ENCODE assay signal across 14 cellular contexts in the genomic region with DNA sequence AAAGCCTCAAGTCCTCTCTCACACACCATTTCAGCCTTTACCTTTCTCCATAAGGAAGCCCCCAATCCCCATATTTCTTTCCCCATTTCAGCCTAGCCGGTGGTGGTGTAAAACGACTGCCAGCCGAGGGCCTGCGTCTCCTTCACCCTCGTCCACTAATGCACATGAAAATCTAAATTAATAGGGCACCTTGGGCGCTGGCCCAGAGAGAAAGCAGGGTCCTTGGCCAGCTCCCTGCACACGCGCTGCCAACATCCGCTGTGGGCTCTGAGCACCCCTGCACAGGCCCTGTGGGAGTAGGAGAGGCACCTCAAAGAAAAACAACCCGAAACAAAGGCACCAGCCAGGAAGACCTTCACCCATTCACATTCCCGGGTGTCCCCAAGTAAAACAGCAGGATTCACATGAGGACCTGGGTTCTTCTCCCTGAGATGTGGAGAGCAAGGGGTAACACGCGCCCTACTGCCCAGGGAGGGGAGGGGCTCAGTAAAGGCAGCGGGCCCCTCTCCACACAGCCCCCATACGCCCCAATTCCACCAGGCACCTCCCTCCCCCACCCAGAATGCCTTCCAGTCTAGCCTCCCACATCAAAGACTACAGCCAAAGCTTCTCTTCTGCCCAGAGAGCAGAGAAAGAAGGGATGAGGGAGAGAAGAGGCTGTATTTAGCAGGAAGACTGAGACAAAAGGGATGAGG.
DNase-seq lines count a peak whose midpoint lies in the region; ATAC-seq and TF ChIP-seq lines count a peak whose summit lies in the region.
"Had no signal": no experiment of that assay in that cellular context is flagged by ENCODE, and none has a peak within 500 bp of the region (broad histone marks: within the 10 kb centered on the region; RNA-seq: fewer than 3 reads in every experiment).

No MANE protein-coding gene starts in this region.

- TF ChIP-seq EP300 in gastroesophageal sphincter (IDR thresholded peaks at IDR 0.05) (no peak), ovary (IDR thresholded peaks at IDR 0.05) (no peak)

- WGBS in heart right ventricle, 2 donors = 44 to 60% methylated on average over 15 of the region's 15 CpGs
- WGBS in gastroesophageal sphincter (ENCODE audit: low coverage in 1 of 2), 2 donors = 83% methylated on average over 4 of the region's 15 CpGs; no CpG with 5 or more reads in 1 of the 2 donors
- 45 to 69% (median 62%) methylated on average over 15 of the region's 15 CpGs for WGBS in ovary, 3 donors
- WGBS in lower leg skin, 2 donors = 79% methylated on average over 15 of the region's 15 CpGs

- intact Hi-C loops in heart right ventricle (cut with DNase I) = loop anchor here in 6 of 10 donors (2.0 to 10.0 kb wide), 4 partner anchors 23 to 59 kb away; no protein-coding TSS in a partner anchor
- intact Hi-C loops in Right ventricle myocardium inferior (cut with DNase I) = loop anchor here (5.0 kb wide), 1 partner anchor 33 kb away; no protein-coding TSS in a partner anchor
- intact Hi-C loops in ovary (cut with DNase I) = no loop called here
- intact Hi-C loops in lower leg skin (cut with DNase I; ENCODE audit: low total_unique reads) = no loop called here

- TF ChIP-seq CTCF in heart right ventricle (IDR thresholded peaks at IDR 0.05) (no peak), gastroesophageal sphincter (IDR thresholded peaks at IDR 0.05) (no peak), ovary (IDR thresholded peaks at IDR 0.05) (no peak), lower leg skin (IDR thresholded peaks at IDR 0.05) (no peak)

- TF ChIP-seq POLR2A in gastroesophageal sphincter (IDR thresholded peaks at IDR 0.05) (no peak), ovary (IDR thresholded peaks at IDR 0.05) (no peak), lower leg skin (IDR thresholded peaks at IDR 0.05) (no peak)

- H3K4me1 ChIP-seq in heart right ventricle = peaks cover 35 to 98% (median 86%) of the 10 kb centered on the region in 9 donors
- peaks cover 5 to 82% (median 39%) of the 10 kb centered on the region in 3 donors for H3K4me1 ChIP-seq in gastroesophageal sphincter
- peaks cover 26% of the 10 kb centered on the region for H3K4me1 ChIP-seq in ovary (ENCODE audit: insufficient read depth)

- ATAC-seq in heart right ventricle = no peak
- no peak for ATAC-seq in Right ventricle myocardium inferior
- no peak for ATAC-seq in gastroesophageal sphincter
- ATAC-seq: natural killer cell had no signal

- no peaks in the 10 kb centered on the region for H3K9me3 ChIP-seq in heart right ventricle
- H3K9me3 ChIP-seq in gastroesophageal sphincter = no peaks in the 10 kb centered on the region
- no peaks in the 10 kb centered on the region for H3K9me3 ChIP-seq in ovary

- DNase-seq in heart right ventricle (no peak), Right ventricle myocardium inferior (ENCODE audit: missing footprints) (no peak), ovary (no peak), HT-29 (ENCODE audit: low spot score) (no peak), mucosa of gallbladder (ENCODE audit: low spot score) (no peak), lower leg skin (ENCODE audit: low spot score in 2 of 2) (no peak)
- no peak for DNase-seq in activated CD4-positive, alpha-beta T cell treated with anti-CD3 and anti-CD28 coated beads for 1 hour
- DNase-seq: activated CD8-positive, alpha-beta memory T cell treated with anti-CD3 and anti-CD28 coated beads for 24 hours; activated naive CD4-positive, alpha-beta T cell; HCEC 1CT; head of caudate nucleus; natural killer cell had no signal

- H3K27me3 ChIP-seq in heart right ventricle (no peaks in the 10 kb centered on the region), gastroesophageal sphincter (no peaks in the 10 kb centered on the region), ovary (no peaks in the 10 kb centered on the region)

- H3K4me3 ChIP-seq in heart right ventricle (no peak overlapping the region), gastroesophageal sphincter (no peak overlapping the region), ovary (no peak overlapping the region), lower leg skin (ENCODE audit: low read depth, poor library complexity, severe bottlenecking) (no peak overlapping the region)
- H3K4me3 ChIP-seq: smooth muscle cell had no signal

- H3K27ac ChIP-seq in heart right ventricle = peak overlapping the region in 9 of 10 donors; percentile 33 to 83 (median 81)
- peak overlapping the region; percentile 68 to 84 (median 76) for H3K27ac ChIP-seq in gastroesophageal sphincter
- peak overlapping the region; percentile 17 to 56 for H3K27ac ChIP-seq in ovary

- no peaks in the 10 kb centered on the region for H3K36me3 ChIP-seq in heart right ventricle
- H3K36me3 ChIP-seq in gastroesophageal sphincter = no peaks in the 10 kb centered on the region
- no peaks in the 10 kb centered on the region for H3K36me3 ChIP-seq in ovary

Comparison
In these comparisons a context has a peak if more than half of its experiments do, and no peak if none do; other contexts are left out.
1. intact Hi-C loops: an anchor here in heart right ventricle (2.0 to 10.0 kb wide) and Right ventricle myocardium inferior (5.0 kb wide); none called in ovary and lower leg skin.